1 cellular context compared by ENCODE assay signal in the genomic region with DNA sequence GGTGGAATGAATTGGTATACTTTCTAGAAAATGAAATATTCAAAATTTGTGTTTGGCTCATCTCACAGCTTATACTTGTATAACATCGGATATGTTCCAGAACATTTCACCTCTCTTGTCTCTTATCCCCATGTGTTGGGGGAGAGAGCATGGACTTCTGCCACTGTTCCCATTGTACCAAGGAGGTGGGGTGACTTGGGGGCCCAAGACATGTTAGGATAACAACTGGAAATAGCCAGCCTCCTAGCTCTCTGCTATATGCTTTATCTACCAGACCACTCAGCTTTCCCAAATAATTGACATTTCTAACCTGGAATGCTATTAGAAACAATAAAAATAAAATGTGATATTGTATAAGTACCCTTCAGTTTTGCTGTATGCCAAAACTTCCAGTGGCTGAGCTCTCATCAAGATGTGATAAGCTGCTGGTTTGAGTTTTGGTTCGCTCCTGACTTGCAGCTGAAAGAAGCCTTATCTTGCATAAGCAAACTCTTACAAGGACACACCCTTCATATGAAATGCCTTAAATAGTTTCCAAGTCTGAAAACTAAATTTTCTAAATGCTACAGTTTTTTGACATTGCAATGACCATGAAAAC.
TF ChIP-seq lines count a peak whose summit lies in the region.
"Not testable (repeated sequence)": the region's sequence is repeated elsewhere in the genome, so short reads cannot be mapped to it uniquely, and the experiment has no call there.

No MANE protein-coding gene starts in this region.

TF ChIP-seq in K562, 482 proteins besides CTCF, POLR2A, EP300 and RAD21 (continued from another document):
- TF ChIP-seq, protein P1, sequence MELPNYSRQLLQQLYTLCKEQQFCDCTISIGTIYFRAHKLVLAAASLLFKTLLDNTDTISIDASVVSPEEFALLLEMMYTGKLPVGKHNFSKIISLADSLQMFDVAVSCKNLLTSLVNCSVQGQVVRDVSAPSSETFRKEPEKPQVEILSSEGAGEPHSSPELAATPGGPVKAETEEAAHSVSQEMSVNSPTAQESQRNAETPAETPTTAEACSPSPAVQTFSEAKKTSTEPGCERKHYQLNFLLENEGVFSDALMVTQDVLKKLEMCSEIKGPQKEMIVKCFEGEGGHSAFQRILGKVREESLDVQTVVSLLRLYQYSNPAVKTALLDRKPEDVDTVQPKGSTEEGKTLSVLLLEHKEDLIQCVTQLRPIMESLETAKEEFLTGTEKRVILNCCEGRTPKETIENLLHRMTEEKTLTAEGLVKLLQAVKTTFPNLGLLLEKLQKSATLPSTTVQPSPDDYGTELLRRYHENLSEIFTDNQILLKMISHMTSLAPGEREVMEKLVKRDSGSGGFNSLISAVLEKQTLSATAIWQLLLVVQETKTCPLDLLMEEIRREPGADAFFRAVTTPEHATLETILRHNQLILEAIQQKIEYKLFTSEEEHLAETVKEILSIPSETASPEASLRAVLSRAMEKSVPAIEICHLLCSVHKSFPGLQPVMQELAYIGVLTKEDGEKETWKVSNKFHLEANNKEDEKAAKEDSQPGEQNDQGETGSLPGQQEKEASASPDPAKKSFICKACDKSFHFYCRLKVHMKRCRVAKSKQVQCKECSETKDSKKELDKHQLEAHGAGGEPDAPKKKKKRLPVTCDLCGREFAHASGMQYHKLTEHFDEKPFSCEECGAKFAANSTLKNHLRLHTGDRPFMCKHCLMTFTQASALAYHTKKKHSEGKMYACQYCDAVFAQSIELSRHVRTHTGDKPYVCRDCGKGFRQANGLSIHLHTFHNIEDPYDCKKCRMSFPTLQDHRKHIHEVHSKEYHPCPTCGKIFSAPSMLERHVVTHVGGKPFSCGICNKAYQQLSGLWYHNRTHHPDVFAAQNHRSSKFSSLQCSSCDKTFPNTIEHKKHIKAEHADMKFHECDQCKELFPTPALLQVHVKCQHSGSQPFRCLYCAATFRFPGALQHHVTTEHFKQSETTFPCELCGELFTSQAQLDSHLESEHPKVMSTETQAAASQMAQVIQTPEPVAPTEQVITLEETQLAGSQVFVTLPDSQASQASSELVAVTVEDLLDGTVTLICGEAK (IDR thresholded peaks at IDR 0.05): 0 out of 2 replicates have a peak, but pooled peaks have one; percentile 28
- TF ChIP-seq, protein P1 (CRISPR knock-in tag; IDR thresholded peaks at IDR 0.05): not testable (repeated sequence)
- TF ChIP-seq SMARCA4 (IDR thresholded peaks at IDR 0.05) (peak; percentile 93), MEIS2 (IDR thresholded peaks at IDR 0.05; ENCODE audit: partially characterized antibody) (peak; percentile 35), NFIC (IDR thresholded peaks at IDR 0.05) (peak; percentile 53), SMARCC2 (IDR thresholded peaks at IDR 0.05; ENCODE audit: low read depth) (peak; percentile 84), FOXM1 (IDR thresholded peaks at IDR 0.05; ENCODE audit: low read depth) (peak; percentile 63)
- TF ChIP-seq, protein P2, sequence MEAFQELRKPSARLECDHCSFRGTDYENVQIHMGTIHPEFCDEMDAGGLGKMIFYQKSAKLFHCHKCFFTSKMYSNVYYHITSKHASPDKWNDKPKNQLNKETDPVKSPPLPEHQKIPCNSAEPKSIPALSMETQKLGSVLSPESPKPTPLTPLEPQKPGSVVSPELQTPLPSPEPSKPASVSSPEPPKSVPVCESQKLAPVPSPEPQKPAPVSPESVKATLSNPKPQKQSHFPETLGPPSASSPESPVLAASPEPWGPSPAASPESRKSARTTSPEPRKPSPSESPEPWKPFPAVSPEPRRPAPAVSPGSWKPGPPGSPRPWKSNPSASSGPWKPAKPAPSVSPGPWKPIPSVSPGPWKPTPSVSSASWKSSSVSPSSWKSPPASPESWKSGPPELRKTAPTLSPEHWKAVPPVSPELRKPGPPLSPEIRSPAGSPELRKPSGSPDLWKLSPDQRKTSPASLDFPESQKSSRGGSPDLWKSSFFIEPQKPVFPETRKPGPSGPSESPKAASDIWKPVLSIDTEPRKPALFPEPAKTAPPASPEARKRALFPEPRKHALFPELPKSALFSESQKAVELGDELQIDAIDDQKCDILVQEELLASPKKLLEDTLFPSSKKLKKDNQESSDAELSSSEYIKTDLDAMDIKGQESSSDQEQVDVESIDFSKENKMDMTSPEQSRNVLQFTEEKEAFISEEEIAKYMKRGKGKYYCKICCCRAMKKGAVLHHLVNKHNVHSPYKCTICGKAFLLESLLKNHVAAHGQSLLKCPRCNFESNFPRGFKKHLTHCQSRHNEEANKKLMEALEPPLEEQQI (IDR thresholded peaks at IDR 0.05): peak; percentile 63
- TF ChIP-seq FOXM1 (CRISPR knock-in tag; IDR thresholded peaks at IDR 0.05; ENCODE audit: low read depth): not testable (repeated sequence)
